ENCODE assay signal across 28 cellular contexts in the genomic region with DNA sequence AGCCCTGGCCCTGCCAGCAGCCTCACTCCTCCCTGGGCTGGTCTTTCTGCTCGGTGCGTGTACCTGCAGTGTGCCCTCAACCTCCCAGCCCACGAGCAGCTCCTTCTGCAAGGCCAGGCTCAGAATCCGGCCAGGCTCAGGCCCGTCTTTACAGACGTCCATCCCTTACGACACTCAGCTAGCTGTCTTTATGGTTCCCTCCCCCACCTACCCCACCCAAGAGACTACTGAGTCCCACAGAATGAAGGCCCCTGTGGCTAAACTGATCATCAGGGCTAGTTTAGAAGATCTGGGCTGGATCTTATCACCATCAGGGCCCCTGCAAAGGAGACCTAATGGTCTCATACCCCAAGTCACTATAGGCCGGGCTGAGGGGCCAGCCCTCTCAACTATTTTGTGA. TPM values are rescaled to one million over a fixed set of nuclear protein-coding genes. Genes with fewer than 3 reads are reported as not detected.
"Had no signal": no experiment of that assay in that cellular context is flagged by ENCODE, and none has a peak within 500 bp of the region (broad histone marks: within the 10 kb centered on the region; RNA-seq: fewer than 3 reads in every experiment).

No MANE protein-coding gene starts in this region.

- H3K4me1 Mint-ChIP-seq: activated B cell treated with CpG ODN at 0.5 μM for 24 hours; central memory CD8-positive, alpha-beta T cell had no signal

- H3K4me3 ChIP-seq: ascending aorta, Peyer's patch had no signal

- H3K9ac ChIP-seq: KMS-11 had no signal

- H3K4me3 Mint-ChIP-seq: activated B cell treated with CpG ODN at 0.5 μM for 24 hours; activated CD4-positive, alpha-beta T cell treated with anti-CD3 and anti-CD28 coated beads, Interleukin-2, amount 10 ng/mL, durations not matched to agents 24 days and 14 days; brain; central memory CD8-positive, alpha-beta T cell; T-cell had no signal

- H3K27me3 ChIP-seq: ascending aorta, Peyer's patch had no signal

- H3K9me3 ChIP-seq: ascending aorta, Peyer's patch had no signal

- ATAC-seq: T-cell had no signal

- H3K4me2 ChIP-seq: KMS-11 had no signal

- H3K27ac Mint-ChIP-seq: activated B cell treated with CpG ODN at 0.5 μM for 24 hours; activated CD4-positive, alpha-beta T cell treated with anti-CD3 and anti-CD28 coated beads, Interleukin-2, amount 10 ng/mL, durations not matched to agents 24 days and 14 days; T-cell had no signal

- H3K36me3 Mint-ChIP-seq: T-cell had no signal

- H3K9me3 Mint-ChIP-seq: activated B cell treated with CpG ODN at 0.5 μM for 24 hours; activated CD4-positive, alpha-beta T cell treated with anti-CD3 and anti-CD28 coated beads, Interleukin-2, amount 10 ng/mL, durations not matched to agents 24 days and 14 days; brain; central memory CD8-positive, alpha-beta T cell; T-cell had no signal

- H3K4me1 ChIP-seq: ascending aorta, Peyer's patch had no signal

- DNase-seq: activated B cell treated with CpG ODN at 0.5 μM for 24 hours; activated CD4-positive, alpha-beta T cell treated with anti-CD3 and anti-CD28 coated beads for 1 hour; activated CD4-positive, alpha-beta T cell treated with anti-CD3 and anti-CD28 coated beads, Interleukin-2, amount 10 ng/mL, durations not matched to agents 24 days and 14 days; activated CD4-positive, alpha-beta T cell treated with anti-CD3 and anti-CD28 coated beads, Interleukin-2, amount 50 U/mL, for 48 hours; activated naive CD4-positive, alpha-beta T cell treated with anti-CD3 and anti-CD28 coated beads, Interleukin-2, amount 50 U/mL, for 16 hours; activated T-cell treated with anti-CD3 and anti-CD28 coated beads for 4 hours; amniotic stem cell; MV-4-11; NCI-H1092 treated with DMSO at 0.1 percent for 48 hours; NCI-H1417 treated with DMSO at 0.1 percent for 48 hours; NCI-H1694; NCI-H2029; NCI-H2107; NCI-H2171 treated with DMSO at 0.1 percent for 48 hours; NCI-H345; NCI-H510A treated with DMSO at 0.1 percent for 48 hours; Peyer's patch; SHP77 treated with DMSO at 0.1 percent for 48 hours; T-cell; T-helper 2 cell; T1000 had no signal

- H3K27me3 Mint-ChIP-seq: activated B cell treated with CpG ODN at 0.5 μM for 24 hours; activated CD4-positive, alpha-beta T cell treated with anti-CD3 and anti-CD28 coated beads, Interleukin-2, amount 10 ng/mL, durations not matched to agents 24 days and 14 days; brain; central memory CD8-positive, alpha-beta T cell; T-cell had no signal

- H3K27ac ChIP-seq: ascending aorta, KMS-11, Peyer's patch had no signal

RNA-seq across cellular contexts. Expression of a gene that starts 10.7 kb away (rescaled TPM):
- total RNA-seq: activated B cell treated with CpG ODN at 0.5 μM for 24 hours, ascending aorta, MCF 10A, SK-MEL-5 had no signal

RNA-seq across cellular contexts. Expression of a gene that starts 40.1 kb away (rescaled TPM):
- total RNA-seq: activated B cell treated with CpG ODN at 0.5 μM for 24 hours; activated CD8-positive, alpha-beta memory T cell treated with anti-CD3 and anti-CD28 coated beads for 36 hours; ascending aorta; Peyer's patch had no signal
